1 cellular context compared by ENCODE assay signal in genomic region chr17:75888484-75888883, GRCh38.
A peak's percentile ranks its signal among the peaks of the same experiment; 100 is the strongest.
TF ChIP-seq lines count a peak whose summit lies in the region.

No MANE protein-coding gene starts in this region.

TF ChIP-seq in HCT116, 20 proteins besides CTCF, POLR2A, EP300 and RAD21:
- peak; percentile 16; the same call in 1 of the 2 replicates for TF ChIP-seq POLR2AphosphoS5 (IDR thresholded peaks at IDR 0.05; ENCODE audit: low read depth, low read length)
- TF ChIP-seq EZH2phosphoT487 (IDR thresholded peaks at IDR 0.05; ENCODE audit: borderline replicate concordance), result no peak
